In the genomic region with DNA sequence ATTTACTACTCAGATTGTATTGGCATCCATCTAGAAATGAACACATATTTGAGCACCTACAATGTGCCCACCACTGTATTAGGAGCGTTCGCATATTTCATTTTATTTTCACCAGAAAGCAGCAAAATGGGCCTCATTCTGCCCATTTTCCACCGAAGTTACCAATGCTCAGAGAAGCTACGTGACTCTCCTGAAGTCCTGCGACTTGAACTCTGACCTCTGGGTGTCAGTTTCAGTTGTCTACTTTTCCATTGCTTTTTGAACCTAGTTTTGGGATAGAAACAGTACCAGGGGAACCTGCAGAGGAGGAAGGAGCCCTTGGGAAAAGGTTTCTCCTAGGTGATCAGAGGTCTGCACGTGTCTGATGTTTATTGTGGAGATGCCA, we compare ENCODE assay signal across 37 cellular contexts.
"Had no signal": no experiment of that assay in that cellular context is flagged by ENCODE, and none has a peak within 500 bp of the region (broad histone marks: within the 10 kb centered on the region; RNA-seq: fewer than 3 reads in every experiment).

No MANE protein-coding gene starts in this region.

- H3K4me1 Mint-ChIP-seq: activated B cell treated with CpG ODN at 0.5 μM for 24 hours; activated CD4-positive, alpha-beta T cell treated with anti-CD3 and anti-CD28 coated beads, Interleukin-2, amount 10 ng/mL, durations not matched to agents 24 days and 14 days; activated T-helper 17 cell treated with anti-CD3 and anti-CD28 coated beads, Interleukin-2, amount 50 U/mL, for 72 hours; central memory CD8-positive, alpha-beta T cell had no signal

- FAIRE-seq: astrocyte, bronchial epithelial cell, TTC549 had no signal

- H3K9me3 Mint-ChIP-seq: activated CD4-positive, alpha-beta memory T cell treated with anti-CD3 and anti-CD28 coated beads for 36 hours; activated CD4-positive, alpha-beta T cell treated with anti-CD3 and anti-CD28 coated beads, Interleukin-2, amount 10 ng/mL, durations not matched to agents 24 days and 14 days; activated CD8-positive, alpha-beta T cell treated with anti-CD3 and anti-CD28 coated beads for 36 hours; activated naive CD4-positive, alpha-beta T cell treated with anti-CD3 and anti-CD28 coated beads for 36 hours; activated naive CD4-positive, alpha-beta T cell treated with anti-CD3 and anti-CD28 coated beads, Interleukin-2, amount 50 U/mL, for 72 hours; activated naive CD8-positive, alpha-beta T cell treated with anti-CD3 and anti-CD28 coated beads for 36 hours; activated T-cell treated with anti-CD3 and anti-CD28 coated beads, Interleukin-2, amount 50 U/mL, for 4 hours; activated T-cell treated with anti-CD3 and anti-CD28 coated beads, Interleukin-2, amount 50 U/mL, for 72 hours; activated T-helper 1 cell treated with anti-CD3 and anti-CD28 coated beads, Interleukin-12 subunit alpha, Interleukin-12 subunit beta, Interleukin-2, Interleukin-4 antibody, amounts not matched to agents 30 ng/mL and 10 ng/mL and 1 ng/mL, durations not matched to agents 14 hours and 24 hours and 36 hours; activated T-helper 17 cell treated with anti-CD3 and anti-CD28 coated beads, Interleukin-2, amount 50 U/mL, for 72 hours; central memory CD8-positive, alpha-beta T cell; T-helper 1 cell treated with Interleukin-12 subunit alpha and Interleukin-12 subunit beta and Interleukin-4 antibody, amounts not matched to agents 30 μg/mL and 1 μg/mL, for 36 hours; T-helper 2 cell treated with Interferon-gamma antibody and Interleukin-4, amounts not matched to agents 5 μg/mL and 100 μg/mL, for 36 hours had no signal

- H3K9me3 ChIP-seq: adrenal gland, body of pancreas had no signal

- H3K4me3 Mint-ChIP-seq: activated B cell treated with CpG ODN at 0.5 μM for 24 hours; activated CD4-positive, alpha-beta memory T cell treated with anti-CD3 and anti-CD28 coated beads for 36 hours; activated CD4-positive, alpha-beta T cell treated with anti-CD3 and anti-CD28 coated beads, Interleukin-2, amount 10 ng/mL, durations not matched to agents 24 days and 14 days; activated CD8-positive, alpha-beta T cell treated with anti-CD3 and anti-CD28 coated beads for 36 hours; activated naive CD4-positive, alpha-beta T cell treated with anti-CD3 and anti-CD28 coated beads for 36 hours; activated naive CD8-positive, alpha-beta T cell treated with anti-CD3 and anti-CD28 coated beads for 36 hours; activated T-cell treated with anti-CD3 and anti-CD28 coated beads, Interleukin-2, amount 50 U/mL, for 4 hours; activated T-cell treated with anti-CD3 and anti-CD28 coated beads, Interleukin-2, amount 50 U/mL, for 72 hours; activated T-helper 1 cell treated with anti-CD3 and anti-CD28 coated beads, Interleukin-12 subunit alpha, Interleukin-12 subunit beta, Interleukin-2, Interleukin-4 antibody, amounts not matched to agents 30 ng/mL and 10 ng/mL and 1 ng/mL, durations not matched to agents 14 hours and 24 hours and 36 hours; activated T-helper 17 cell treated with anti-CD3 and anti-CD28 coated beads, Interleukin-2, amount 50 U/mL, for 72 hours; central memory CD8-positive, alpha-beta T cell; T-helper 1 cell treated with Interleukin-12 subunit alpha and Interleukin-12 subunit beta and Interleukin-4 antibody, amounts not matched to agents 30 μg/mL and 1 μg/mL, for 36 hours; T-helper 2 cell treated with Interferon-gamma antibody and Interleukin-4, amounts not matched to agents 5 μg/mL and 100 μg/mL, for 36 hours had no signal

- H3K27ac Mint-ChIP-seq: activated B cell treated with CpG ODN at 0.5 μM for 24 hours; activated CD4-positive, alpha-beta memory T cell treated with anti-CD3 and anti-CD28 coated beads for 36 hours; activated CD4-positive, alpha-beta T cell treated with anti-CD3 and anti-CD28 coated beads, Interleukin-2, amount 10 ng/mL, durations not matched to agents 24 days and 14 days; activated CD8-positive, alpha-beta T cell treated with anti-CD3 and anti-CD28 coated beads for 36 hours; activated naive CD4-positive, alpha-beta T cell treated with anti-CD3 and anti-CD28 coated beads for 36 hours; activated naive CD8-positive, alpha-beta T cell treated with anti-CD3 and anti-CD28 coated beads for 36 hours; activated T-cell treated with anti-CD3 and anti-CD28 coated beads, Interleukin-2, amount 50 U/mL, for 72 hours; activated T-helper 1 cell treated with anti-CD3 and anti-CD28 coated beads, Interleukin-12 subunit alpha, Interleukin-12 subunit beta, Interleukin-2, Interleukin-4 antibody, amounts not matched to agents 30 ng/mL and 10 ng/mL and 1 ng/mL, durations not matched to agents 14 hours and 24 hours and 36 hours; activated T-helper 17 cell treated with anti-CD3 and anti-CD28 coated beads, Interleukin-2, amount 50 U/mL, for 72 hours; T-helper 1 cell treated with Interleukin-12 subunit alpha and Interleukin-12 subunit beta and Interleukin-4 antibody, amounts not matched to agents 30 μg/mL and 1 μg/mL, for 36 hours; T-helper 2 cell treated with Interferon-gamma antibody and Interleukin-4, amounts not matched to agents 5 μg/mL and 100 μg/mL, for 36 hours had no signal

- H3K36me3 ChIP-seq: adrenal gland, cardiac muscle cell had no signal

- H3K27me3 Mint-ChIP-seq: activated CD4-positive, alpha-beta T cell treated with anti-CD3 and anti-CD28 coated beads, Interleukin-2, amount 10 ng/mL, durations not matched to agents 24 days and 14 days; activated CD8-positive, alpha-beta T cell treated with anti-CD3 and anti-CD28 coated beads for 36 hours had no signal

- H3K4me3 ChIP-seq: adrenal gland, body of pancreas, cardiac muscle cell had no signal

- H3K36me3 Mint-ChIP-seq: activated CD4-positive, alpha-beta memory T cell treated with anti-CD3 and anti-CD28 coated beads for 36 hours; activated naive CD4-positive, alpha-beta T cell treated with anti-CD3 and anti-CD28 coated beads, Interleukin-2, amount 50 U/mL, for 72 hours; activated naive CD8-positive, alpha-beta T cell treated with anti-CD3 and anti-CD28 coated beads for 36 hours had no signal

- H3K27ac ChIP-seq: adrenal gland, body of pancreas, cardiac muscle cell, VCaP had no signal

- DNase-seq: activated B cell treated with CpG ODN at 0.5 μM for 24 hours; activated CD4-positive, alpha-beta memory T cell treated with anti-CD3 and anti-CD28 coated beads for 36 hours; activated CD4-positive, alpha-beta T cell treated with anti-CD3 and anti-CD28 coated beads for 4 hours; activated CD4-positive, alpha-beta T cell treated with anti-CD3 and anti-CD28 coated beads, Interleukin-2, amount 10 ng/mL, durations not matched to agents 24 days and 14 days; activated CD4-positive, alpha-beta T cell treated with anti-CD3 and anti-CD28 coated beads, Interleukin-2, amount 50 U/mL, for 1 hour; activated CD4-positive, alpha-beta T cell treated with anti-CD3 and anti-CD28 coated beads, Interleukin-2, amount 50 U/mL, for 4 hours; activated CD4-positive, CD25-positive, alpha-beta regulatory T cell treated with anti-CD3 and anti-CD28 coated beads, Interleukin-2, amount 50 U/mL, for 72 hours; activated CD8-positive, alpha-beta memory T cell treated with anti-CD3 and anti-CD28 coated beads, Interleukin-2, amount 50 U/mL, for 4 hours; activated effector memory CD4-positive, alpha-beta T cell treated with anti-CD3 and anti-CD28 coated beads, Interleukin-2, amount 50 U/mL, for 16 hours; activated gamma-delta T cell treated with Interleukin-2 at 50 U/mL for 16 hours; activated naive CD4-positive, alpha-beta T cell; activated naive CD4-positive, alpha-beta T cell treated with anti-CD3 and anti-CD28 coated beads for 36 hours; activated naive CD8-positive, alpha-beta T cell treated with anti-CD3 and anti-CD28 coated beads for 36 hours; activated T-cell treated with anti-CD3 and anti-CD28 coated beads for 4 hours; activated T-cell treated with anti-CD3 and anti-CD28 coated beads, Interleukin-2, amount 50 U/mL, for 1 hour; activated T-cell treated with anti-CD3 and anti-CD28 coated beads, Interleukin-2, amount 50 U/mL, for 4 hours; activated T-cell treated with anti-CD3 and anti-CD28 coated beads, Interleukin-2, amount 50 U/mL, for 72 hours; adrenal gland; amniotic stem cell; aorta; body of pancreas; caudate nucleus; cerebellar nuclear complex; T-helper 1 cell; T-helper 9 cell had no signal

- H3K27me3 ChIP-seq: body of pancreas, cardiac muscle cell had no signal

- ATAC-seq: activated CD8-positive, alpha-beta T cell treated with anti-CD3 and anti-CD28 coated beads for 36 hours; activated naive CD4-positive, alpha-beta T cell treated with anti-CD3 and anti-CD28 coated beads, Interleukin-2, amount 50 U/mL, for 72 hours; activated T-cell treated with anti-CD3 and anti-CD28 coated beads, Interleukin-2, amount 50 U/mL, for 4 hours; activated T-cell treated with anti-CD3 and anti-CD28 coated beads, Interleukin-2, amount 50 U/mL, for 72 hours; activated T-helper 17 cell treated with anti-CD3 and anti-CD28 coated beads, Interleukin-2, amount 50 U/mL, for 72 hours; body of pancreas had no signal

- H3K4me1 ChIP-seq: adrenal gland, body of pancreas had no signal
